16 cellular contexts compared by ENCODE assay signal in genomic region chr11:117993988-117994741, GRCh38. TPM values are rescaled to one million over a fixed set of nuclear protein-coding genes. Genes with fewer than 3 reads are reported as not detected.
DNase-seq lines count a peak whose midpoint lies in the region; ATAC-seq and TF ChIP-seq lines count a peak whose summit lies in the region.
"Had no signal": no experiment of that assay in that cellular context is flagged by ENCODE, and none has a peak within 500 bp of the region (broad histone marks: within the 10 kb centered on the region; RNA-seq: fewer than 3 reads in every experiment).

No MANE protein-coding gene starts in this region.

- intact Hi-C loops in colonic mucosa (cut with DNase I), result no loop called here

- no peak for ATAC-seq in activated CD8-positive, alpha-beta T cell treated with anti-CD3 and anti-CD28 coated beads, Interleukin-2, amount 10 ng/mL, durations not matched to agents 7 days and 5 days
- no peak for ATAC-seq in GM18907 (IDR thresholded peaks at IDR 0.05; ENCODE audit: unreplicated experiment)
- ATAC-seq: stimulated activated naive CD8-positive, alpha-beta T cell treated with anti-CD3 and anti-CD28 coated beads, Interleukin-15, amount 100 ng/mL, for 72 hours had no signal

- H3K9ac ChIP-seq in BLaER1 treated with 17β-estradiol and CSF1 and Interleukin-3, amounts not matched to agents 10 nM and 100 nM, result peak overlapping the region in 1 of 11 experiments; percentile 96; a peak in 1 of 22 replicates
- H3K9ac ChIP-seq in colonic mucosa (ENCODE audit: low read depth in 2 of 2, low read length in 2 of 2), result no peak overlapping the region
- H3K9ac ChIP-seq: GM23248, parathyroid adenoma had no signal

- no peak for DNase-seq in activated CD8-positive, alpha-beta T cell treated with anti-CD3 and anti-CD28 coated beads, Interleukin-2, amount 10 ng/mL, durations not matched to agents 7 days and 5 days
- DNase-seq in left kidney (ENCODE audit: low read depth, low spot score), result peak; percentile 40
- no peak for DNase-seq in GF-D8 (lab: John Stamatoyannopoulos, UW)
- DNase-seq in glomerular visceral epithelial cell (ENCODE audit: extremely low spot score), result no peak
- DNase-seq in colonic mucosa, result no peak
- DNase-seq: activated CD4-positive, CD25-positive, alpha-beta regulatory T cell; foreskin melanocyte; GM23248; NCI-H2081; Peyer's patch; stimulated activated CD4-positive, alpha-beta T cell treated with anti-CD3 and anti-CD28 coated beads, Interleukin-4, amount 100 ng/mL, for 1 hour; stimulated activated naive CD8-positive, alpha-beta T cell treated with anti-CD3 and anti-CD28 coated beads, Interleukin-15, amount 100 ng/mL, for 72 hours had no signal

- H3K4me1 ChIP-seq in BLaER1 treated with 17β-estradiol and CSF1 and Interleukin-3, amounts not matched to agents 10 nM and 100 nM, result peaks cover 0 to 100% (median 16%) of the 10 kb centered on the region in 10 experiments; a peak in 14 of 20 replicates
- no peaks in the 10 kb centered on the region for H3K4me1 ChIP-seq in HEK293 (ENCODE audit: control insufficient read depth, insufficient read depth, low read length)
- H3K4me1 ChIP-seq in colonic mucosa, result no peaks in the 10 kb centered on the region
- H3K4me1 ChIP-seq: parathyroid adenoma had no signal

- H3K4me3 ChIP-seq in BLaER1 treated with 17β-estradiol and CSF1 and Interleukin-3, amounts not matched to agents 10 nM and 100 nM, result peak overlapping the region in 2 of 10 experiments; percentile 14 to 89; a peak in 3 of 20 replicates
- H3K4me3 ChIP-seq in HEK293 (ENCODE audit: low read depth, low read length), result no peak overlapping the region
- H3K4me3 ChIP-seq in colonic mucosa, result no peak overlapping the region
- H3K4me3 ChIP-seq: GM23248, Peyer's patch had no signal

- peaks cover 96% of the 10 kb centered on the region for H3K36me3 Mint-ChIP-seq in activated CD8-positive, alpha-beta T cell treated with anti-CD3 and anti-CD28 coated beads, Interleukin-2, amount 10 ng/mL, durations not matched to agents 7 days and 5 days (ENCODE audit: low read depth)

- no peaks in the 10 kb centered on the region for H3K9me3 Mint-ChIP-seq in activated CD8-positive, alpha-beta T cell treated with anti-CD3 and anti-CD28 coated beads, Interleukin-2, amount 10 ng/mL, durations not matched to agents 7 days and 5 days (ENCODE audit: insufficient read depth)

- no peaks in the 10 kb centered on the region for H3K9me3 ChIP-seq in BLaER1 treated with 17β-estradiol and CSF1 and Interleukin-3, amounts not matched to agents 10 nM and 100 nM (replicated peaks in 1 of 11)
- no peaks in the 10 kb centered on the region for H3K9me3 ChIP-seq in HEK293 (ENCODE audit: control insufficient read depth, insufficient read depth, low read depth, low read length)
- H3K9me3 ChIP-seq in colonic mucosa, result no peaks in the 10 kb centered on the region
- H3K9me3 ChIP-seq: Peyer's patch had no signal

- peaks cover 97% of the 10 kb centered on the region for H3K4me1 Mint-ChIP-seq in activated CD8-positive, alpha-beta T cell treated with anti-CD3 and anti-CD28 coated beads, Interleukin-2, amount 10 ng/mL, durations not matched to agents 7 days and 5 days (ENCODE audit: low read depth)

- peak overlapping the region; percentile 53 for H3K27ac Mint-ChIP-seq in activated CD8-positive, alpha-beta T cell treated with anti-CD3 and anti-CD28 coated beads, Interleukin-2, amount 10 ng/mL, durations not matched to agents 7 days and 5 days
- H3K27ac Mint-ChIP-seq: stimulated activated naive CD8-positive, alpha-beta T cell treated with anti-CD3 and anti-CD28 coated beads, Interleukin-15, amount 100 ng/mL, for 72 hours had no signal

- H3K36me3 ChIP-seq in BLaER1 treated with 17β-estradiol and CSF1 and Interleukin-3, amounts not matched to agents 10 nM and 100 nM, result peaks cover 0 to 100% (median 0%) of the 10 kb centered on the region in 11 experiments; a peak in 7 of 22 replicates
- H3K36me3 ChIP-seq in HEK293 (ENCODE audit: control insufficient read depth in 2 of 2, insufficient read depth in 1 of 2, low read length in 2 of 2) (no peaks in the 10 kb centered on the region), colonic mucosa (no peaks in the 10 kb centered on the region)

- no peaks in the 10 kb centered on the region for H3K27me3 Mint-ChIP-seq in activated CD8-positive, alpha-beta T cell treated with anti-CD3 and anti-CD28 coated beads, Interleukin-2, amount 10 ng/mL, durations not matched to agents 7 days and 5 days (ENCODE audit: low read depth)
- H3K27me3 Mint-ChIP-seq: stimulated activated naive CD8-positive, alpha-beta T cell treated with anti-CD3 and anti-CD28 coated beads, Interleukin-15, amount 100 ng/mL, for 72 hours had no signal

- peak overlapping the region; percentile 69 for H3K4me3 Mint-ChIP-seq in activated CD8-positive, alpha-beta T cell treated with anti-CD3 and anti-CD28 coated beads, Interleukin-2, amount 10 ng/mL, durations not matched to agents 7 days and 5 days
- H3K4me3 Mint-ChIP-seq: stimulated activated naive CD8-positive, alpha-beta T cell treated with anti-CD3 and anti-CD28 coated beads, Interleukin-15, amount 100 ng/mL, for 72 hours had no signal

- H3K27me3 ChIP-seq in BLaER1 treated with 17β-estradiol and CSF1 and Interleukin-3, amounts not matched to agents 10 nM and 100 nM, result peaks cover 0 to 9% (median 2%) of the 10 kb centered on the region in 11 experiments; a peak in 9 of 22 replicates
- no peaks in the 10 kb centered on the region for H3K27me3 ChIP-seq in colonic mucosa
- H3K27me3 ChIP-seq: Peyer's patch had no signal

- CTCF ChIA-PET in HEK293 (lab: Yijun Ruan, JAX), result interaction anchor here (1.1 kb wide), 1 partner anchor 48 kb away, joined by 4 read pairs; no protein-coding TSS in a partner anchor
- CTCF ChIA-PET in activated CD8-positive, alpha-beta T cell treated with anti-CD3 and anti-CD28 coated beads, Interleukin-2, amount 10 ng/mL, durations not matched to agents 7 days and 5 days (lab: Charles Lee), result interaction anchor here (0.7 to 14.8 kb wide), 8 partner anchors 7 to 187 kb away, joined by 3 to 168 read pairs (median 4); partner anchors contain the start of gene IL10RA

- peaks cover 0 to 100% (median 0%) of the 10 kb centered on the region in 11 experiments; a peak in 4 of 22 replicates for H4K20me1 ChIP-seq in BLaER1 treated with 17β-estradiol and CSF1 and Interleukin-3, amounts not matched to agents 10 nM and 100 nM

- POLR2A ChIA-PET in HEK293 (lab: Yijun Ruan, JAX), result no interaction called here
- POLR2A ChIA-PET in activated CD8-positive, alpha-beta T cell treated with anti-CD3 and anti-CD28 coated beads, Interleukin-2, amount 10 ng/mL, durations not matched to agents 7 days and 5 days (lab: Charles Lee), result interaction anchor here (0.5 to 9.4 kb wide), 10 partner anchors 6 to 171 kb away, joined by 3 to 225 read pairs (median 4); partner anchors contain the start of gene IL10RA

- TF ChIP-seq CTCF in HEK293 (tag by site-specific recombination; IDR thresholded peaks at IDR 0.05) (no peak), colonic mucosa (IDR thresholded peaks at IDR 0.05) (no peak)

- H3K27ac ChIP-seq in BLaER1 treated with 17β-estradiol and CSF1 and Interleukin-3, amounts not matched to agents 10 nM and 100 nM, result peak overlapping the region in 5 of 11 experiments; percentile 10 to 50 (median 41); a peak in 6 of 22 replicates
- H3K27ac ChIP-seq in HEK293 (ENCODE audit: extremely low read depth, low read depth, low read length) (no peak overlapping the region), colonic mucosa (no peak overlapping the region)
- H3K27ac ChIP-seq: GM23248, parathyroid adenoma, Peyer's patch had no signal

- H3K4me2 ChIP-seq in BLaER1 treated with 17β-estradiol and CSF1 and Interleukin-3, amounts not matched to agents 10 nM and 100 nM, result peak overlapping the region in 9 of 11 experiments; percentile 19 to 100 (median 67); a peak in 14 of 22 replicates

TF ChIP-seq in HEK293, 187 proteins besides CTCF, POLR2A, EP300 and RAD21:
- 0 out of 2 replicates have a peak, but pooled peaks have one; percentile 26 for TF ChIP-seq SCRT2 (tag by site-specific recombination; IDR thresholded peaks at IDR 0.05)
- TF ChIP-seq ZNF623 (tag by site-specific recombination; IDR thresholded peaks at IDR 0.05), result no peak

RNA-seq across cellular contexts. Expression of gene IL10RA, which starts 8.0 kb away (rescaled TPM):
- 100 to 1,000 TPM; 202 to 210 TPM for total RNA-seq in activated CD8-positive, alpha-beta T cell treated with anti-CD3 and anti-CD28 coated beads, Interleukin-2, amount 10 ng/mL, durations not matched to agents 7 days and 5 days
- total RNA-seq in colonic mucosa, result 1 to 10 TPM; 4.4 to 9.8 TPM
- total RNA-seq: GM23248 had no signal

Comparison
In these comparisons a context has a peak if more than half of its experiments do, and no peak if none do; other contexts are left out.
1. RNA of gene IL10RA, which starts 8.0 kb away (total RNA-seq): 202 to 210 TPM in activated CD8-positive, alpha-beta T cell treated with anti-CD3 and anti-CD28 coated beads, Interleukin-2, amount 10 ng/mL, durations not matched to agents 7 days and 5 days; 4.4 to 9.8 TPM in colonic mucosa; every median in the first group is over 10 times any median in the second.